ENCODE assay signal across 16 cellular contexts in the genomic region with DNA sequence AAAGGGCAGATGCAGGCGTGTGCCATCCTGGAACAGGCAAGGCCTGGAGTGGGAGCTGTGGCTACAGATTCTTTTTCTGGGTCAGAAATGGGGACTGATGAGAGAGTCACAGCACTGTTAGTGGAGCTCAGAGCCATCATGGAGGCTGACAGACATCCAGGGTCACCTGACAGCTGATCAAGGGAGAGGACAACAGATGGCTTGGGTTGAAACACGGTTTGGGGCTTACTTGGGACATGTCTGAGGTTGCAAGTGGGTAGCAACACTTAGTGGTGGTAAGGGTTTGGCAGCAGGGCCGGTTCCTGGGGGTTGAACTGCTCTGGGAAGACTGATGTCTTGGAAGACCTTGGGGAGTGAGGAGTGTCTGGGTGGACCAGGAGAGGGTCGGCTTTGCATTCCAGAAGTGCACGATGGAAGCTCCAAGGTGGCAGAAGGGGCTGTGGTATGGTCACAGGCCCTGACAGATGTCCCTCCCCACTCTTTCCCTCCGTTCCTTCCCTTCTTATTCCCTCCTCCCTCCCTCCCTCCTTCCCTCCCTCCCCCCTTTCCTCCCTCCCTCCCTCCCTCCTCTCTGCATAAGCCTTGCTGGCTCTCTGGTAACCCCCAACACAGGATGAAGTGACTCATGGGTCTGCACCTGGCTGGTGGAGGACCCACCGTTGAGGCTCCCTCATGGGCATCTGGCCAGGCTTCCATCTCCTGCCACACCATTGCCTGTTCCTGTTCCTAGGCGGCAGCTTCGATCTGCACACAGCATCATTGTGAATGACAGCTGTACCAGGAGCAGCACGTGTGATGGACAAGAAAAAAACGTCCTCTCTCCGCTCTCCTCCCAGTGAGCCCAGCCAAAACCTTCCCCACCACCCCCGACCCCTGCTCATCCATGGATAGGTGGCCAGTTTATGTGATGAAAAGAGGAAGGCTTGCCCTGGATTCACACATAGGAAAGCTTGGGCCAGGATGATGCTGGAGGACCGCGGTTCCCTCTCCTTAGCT.
"Had no signal": no experiment of that assay in that cellular context is flagged by ENCODE, and none has a peak within 500 bp of the region (broad histone marks: within the 10 kb centered on the region; RNA-seq: fewer than 3 reads in every experiment).

No MANE protein-coding gene starts in this region.

- H3K4me1 Mint-ChIP-seq: mesothelial cell of epicardium had no signal

- DNase-seq: activated CD4-positive, alpha-beta memory T cell treated with anti-CD3 and anti-CD28 coated beads for 36 hours; activated CD4-positive, alpha-beta T cell treated with anti-CD3 and anti-CD28 coated beads for 36 hours; activated naive CD4-positive, alpha-beta T cell treated with Interleukin-2 at 50 U/mL for 16 hours; activated naive CD8-positive, alpha-beta T cell treated with anti-CD3 and anti-CD28 coated beads, Interleukin-2, amount 10 ng/mL, durations not matched to agents 7 days and 5 days; activated T-cell treated with anti-CD3 and anti-CD28 coated beads, Interleukin-2, amount 50 U/mL, for 24 hours; amygdala; left colon; stimulated activated CD4-positive, alpha-beta T cell treated with anti-CD3 and anti-CD28 coated beads, Interleukin-4, amount 100 ng/mL, for 4 hours had no signal

- H3K36me3 Mint-ChIP-seq: activated CD4-positive, alpha-beta memory T cell treated with anti-CD3 and anti-CD28 coated beads for 36 hours; activated naive CD8-positive, alpha-beta T cell treated with anti-CD3 and anti-CD28 coated beads, Interleukin-2, amount 10 ng/mL, durations not matched to agents 7 days and 5 days; mesothelial cell of epicardium; stimulated activated memory B cell treated with anti-CD40 and anti-IgM and Interleukin-4, amounts not matched to agents 10 μg/mL and 1 μg/mL and 100 μg/mL, for 72 hours had no signal

- H3K9me3 ChIP-seq: gastroesophageal sphincter had no signal

- H3K27me3 ChIP-seq: gastroesophageal sphincter had no signal

- ATAC-seq: activated CD4-positive, alpha-beta T cell treated with anti-CD3 and anti-CD28 coated beads for 36 hours; gastroesophageal sphincter; left colon; sciatic nerve; stimulated activated memory B cell treated with anti-CD40 and anti-IgM and Interleukin-4, amounts not matched to agents 10 μg/mL and 1 μg/mL and 100 μg/mL, for 72 hours had no signal

- H3K4me1 ChIP-seq: gastroesophageal sphincter had no signal

- H3K27ac Mint-ChIP-seq: activated CD4-positive, alpha-beta memory T cell treated with anti-CD3 and anti-CD28 coated beads for 36 hours; activated CD4-positive, alpha-beta T cell treated with anti-CD3 and anti-CD28 coated beads for 36 hours; activated naive CD8-positive, alpha-beta T cell treated with anti-CD3 and anti-CD28 coated beads, Interleukin-2, amount 10 ng/mL, durations not matched to agents 7 days and 5 days; activated T-cell treated with anti-CD3 and anti-CD28 coated beads, Interleukin-2, amount 50 U/mL, for 24 hours; activated T-helper 2 cell treated with anti-CD3 and anti-CD28 coated beads, Interferon-gamma antibody, Interleukin-2, Interleukin-4, amounts not matched to agents 10 μg/mL and 5 μg/mL and 100 μg/mL, durations not matched to agents 14 hours and 24 hours and 36 hours; mesothelial cell of epicardium; stimulated activated memory B cell treated with anti-CD40 and anti-IgM and Interleukin-4, amounts not matched to agents 10 μg/mL and 1 μg/mL and 100 μg/mL, for 72 hours; T-helper 2 cell treated with Interferon-gamma antibody and Interleukin-4, amounts not matched to agents 5 μg/mL and 100 μg/mL, for 36 hours had no signal

- H3K4me3 Mint-ChIP-seq: activated CD4-positive, alpha-beta memory T cell treated with anti-CD3 and anti-CD28 coated beads for 36 hours; activated CD4-positive, alpha-beta T cell treated with anti-CD3 and anti-CD28 coated beads for 36 hours; activated naive CD8-positive, alpha-beta T cell treated with anti-CD3 and anti-CD28 coated beads, Interleukin-2, amount 10 ng/mL, durations not matched to agents 7 days and 5 days; activated T-cell treated with anti-CD3 and anti-CD28 coated beads, Interleukin-2, amount 50 U/mL, for 24 hours; mesothelial cell of epicardium; stimulated activated memory B cell treated with anti-CD40 and anti-IgM and Interleukin-4, amounts not matched to agents 10 μg/mL and 1 μg/mL and 100 μg/mL, for 72 hours; T-helper 2 cell treated with Interferon-gamma antibody and Interleukin-4, amounts not matched to agents 5 μg/mL and 100 μg/mL, for 36 hours had no signal

- H3K27ac ChIP-seq: gastroesophageal sphincter, SK-N-MC had no signal

- H3K9me3 Mint-ChIP-seq: activated CD4-positive, alpha-beta memory T cell treated with anti-CD3 and anti-CD28 coated beads for 36 hours; activated naive CD8-positive, alpha-beta T cell treated with anti-CD3 and anti-CD28 coated beads, Interleukin-2, amount 10 ng/mL, durations not matched to agents 7 days and 5 days; activated T-cell treated with anti-CD3 and anti-CD28 coated beads, Interleukin-2, amount 50 U/mL, for 24 hours; activated T-helper 2 cell treated with anti-CD3 and anti-CD28 coated beads, Interferon-gamma antibody, Interleukin-2, Interleukin-4, amounts not matched to agents 10 μg/mL and 5 μg/mL and 100 μg/mL, durations not matched to agents 14 hours and 24 hours and 36 hours; mesothelial cell of epicardium; stimulated activated memory B cell treated with anti-CD40 and anti-IgM and Interleukin-4, amounts not matched to agents 10 μg/mL and 1 μg/mL and 100 μg/mL, for 72 hours; T-helper 2 cell treated with Interferon-gamma antibody and Interleukin-4, amounts not matched to agents 5 μg/mL and 100 μg/mL, for 36 hours had no signal

- H3K4me3 ChIP-seq: gastroesophageal sphincter, lung, SK-N-MC had no signal

- H3K27me3 Mint-ChIP-seq: activated CD4-positive, alpha-beta memory T cell treated with anti-CD3 and anti-CD28 coated beads for 36 hours; activated CD4-positive, alpha-beta T cell treated with anti-CD3 and anti-CD28 coated beads for 36 hours; activated naive CD8-positive, alpha-beta T cell treated with anti-CD3 and anti-CD28 coated beads, Interleukin-2, amount 10 ng/mL, durations not matched to agents 7 days and 5 days; activated T-cell treated with anti-CD3 and anti-CD28 coated beads, Interleukin-2, amount 50 U/mL, for 24 hours had no signal
